16 cellular contexts compared by ENCODE assay signal in genomic region chr11:82527185-82527584, GRCh38.
DNase-seq lines count a peak whose midpoint lies in the region; ATAC-seq and TF ChIP-seq lines count a peak whose summit lies in the region.
"Had no signal": no experiment of that assay in that cellular context is flagged by ENCODE, and none has a peak within 500 bp of the region (broad histone marks: within the 10 kb centered on the region; RNA-seq: fewer than 3 reads in every experiment).

No MANE protein-coding gene starts in this region.

- H3K9me3 Mint-ChIP-seq in nephron progenitor cell: peaks cover 5% of the 10 kb centered on the region
- H3K9me3 Mint-ChIP-seq in activated T-cell treated with anti-CD3 and anti-CD28 coated beads, Interleukin-2, amount 50 U/mL, for 4 hours: no peaks in the 10 kb centered on the region

- H3K27me3 ChIP-seq in left ventricle myocardium inferior (ENCODE audit: low read depth): no peaks in the 10 kb centered on the region

- H3K4me3 Mint-ChIP-seq in nephron progenitor cell: no peak overlapping the region
- H3K4me3 Mint-ChIP-seq in activated T-cell treated with anti-CD3 and anti-CD28 coated beads, Interleukin-2, amount 50 U/mL, for 4 hours: no peak overlapping the region
- H3K4me3 Mint-ChIP-seq: CD4-positive, alpha-beta memory T cell had no signal

- TF ChIP-seq CTCF in nephron progenitor cell (IDR thresholded peaks at IDR 0.05) (no peak), left ventricle myocardium inferior (IDR thresholded peaks at IDR 0.05; ENCODE audit: borderline replicate concordance) (no peak)

- DNase-seq in G401 (ENCODE audit: low spot score) (peak; percentile 59), NCI-H69 (lab: John Stamatoyannopoulos, UW) (peak; percentile 70), cerebellum (ENCODE audit: low spot score) (peak; percentile 24), nephron progenitor cell (peak; percentile 7), left ventricle myocardium inferior (no peak)
- DNase-seq in activated T-cell treated with anti-CD3 and anti-CD28 coated beads, Interleukin-2, amount 50 U/mL, for 4 hours: no peak
- DNase-seq: Calu3; CD4-positive, alpha-beta memory T cell; COR-L47; DMS53; DMS79 treated with DMSO at 0.1 percent for 48 hours; GM23248; H7 had no signal

- H3K27ac ChIP-seq in left ventricle myocardium inferior (replicated peaks): no peak overlapping the region
- H3K27ac ChIP-seq: GM23248 had no signal

- H3K9me3 ChIP-seq in left ventricle myocardium inferior (replicated peaks): peaks cover 5% of the 10 kb centered on the region

- in situ Hi-C loops in G401 (cut with HindIII; ENCODE audit: low sequenced_read_pairs): no loop called here

- no peaks in the 10 kb centered on the region for H3K36me3 ChIP-seq in left ventricle myocardium inferior

- H3K4me1 ChIP-seq in left ventricle myocardium inferior: no peaks in the 10 kb centered on the region

- intact Hi-C loops in left ventricle myocardium inferior (cut with micrococcal nuclease): no loop called here

- H3K4me1 Mint-ChIP-seq in nephron progenitor cell: peaks cover 22% of the 10 kb centered on the region
- no peaks in the 10 kb centered on the region for H3K4me1 Mint-ChIP-seq in activated T-cell treated with anti-CD3 and anti-CD28 coated beads, Interleukin-2, amount 50 U/mL, for 4 hours (ENCODE audit: low read depth)
- H3K4me1 Mint-ChIP-seq: CD4-positive, alpha-beta memory T cell had no signal

- no peak overlapping the region for H3K4me3 ChIP-seq in left ventricle myocardium inferior
- H3K4me3 ChIP-seq: GM12878, GM23248 had no signal

- no peaks in the 10 kb centered on the region for H3K27me3 Mint-ChIP-seq in nephron progenitor cell (ENCODE audit: low read depth, poor library complexity)
- no peaks in the 10 kb centered on the region for H3K27me3 Mint-ChIP-seq in activated T-cell treated with anti-CD3 and anti-CD28 coated beads, Interleukin-2, amount 50 U/mL, for 4 hours (ENCODE audit: low read depth)

- no peaks in the 10 kb centered on the region for H3K36me3 Mint-ChIP-seq in nephron progenitor cell (ENCODE audit: low read depth)
- H3K36me3 Mint-ChIP-seq in activated T-cell treated with anti-CD3 and anti-CD28 coated beads, Interleukin-2, amount 50 U/mL, for 4 hours (ENCODE audit: insufficient read depth): no peaks in the 10 kb centered on the region
- H3K36me3 Mint-ChIP-seq: CD4-positive, alpha-beta memory T cell had no signal

- ATAC-seq in GM19351 (IDR thresholded peaks at IDR 0.05; ENCODE audit: unreplicated experiment): no peak
- no peak for ATAC-seq in activated T-cell treated with anti-CD3 and anti-CD28 coated beads, Interleukin-2, amount 50 U/mL, for 4 hours
- ATAC-seq: GM12878, HCT116 had no signal

- no peak overlapping the region for H3K27ac Mint-ChIP-seq in nephron progenitor cell
- H3K27ac Mint-ChIP-seq: CD4-positive, alpha-beta memory T cell had no signal

Comparison
In these comparisons a context has a peak if more than half of its experiments do, and no peak if none do; other contexts are left out.
1. DNase-seq: peak in G401 (single experiment), NCI-H69 (single experiment), cerebellum (single experiment) and nephron progenitor cell (single experiment); none in activated T-cell treated with anti-CD3 and anti-CD28 coated beads, Interleukin-2, amount 50 U/mL, for 4 hours (single experiment) and left ventricle myocardium inferior (single experiment).